ENCODE assay signal across 1 cellular context in genomic region chr15:67072951-67073350, GRCh38.
TF ChIP-seq lines count a peak whose summit lies in the region.

No MANE protein-coding gene starts in this region.

TF ChIP-seq in WTC11, 78 proteins besides CTCF, POLR2A, EP300 and RAD21 (continued from another document):
- TF ChIP-seq CDX4 (CRISPR knock-in tag; IDR thresholded peaks at IDR 0.05; ENCODE audit: borderline replicate concordance) (no peak), IRF1 (CRISPR knock-in tag; IDR thresholded peaks at IDR 0.05) (no peak), SOX15 (CRISPR knock-in tag; IDR thresholded peaks at IDR 0.05) (no peak), ZNF512 (CRISPR knock-in tag; IDR thresholded peaks at IDR 0.05; ENCODE audit: borderline replicate concordance) (no peak), E2F5 (CRISPR knock-in tag; IDR thresholded peaks at IDR 0.05) (no peak), AR (CRISPR knock-in tag; IDR thresholded peaks at IDR 0.05) (no peak), SP1 (CRISPR knock-in tag; conservative IDR thresholded peaks at IDR 0.05) (no peak), MXD4 (CRISPR knock-in tag; IDR thresholded peaks at IDR 0.05; ENCODE audit: borderline replicate concordance) (no peak), ZNF232 (CRISPR knock-in tag; IDR thresholded peaks at IDR 0.05) (no peak), RELA (CRISPR knock-in tag; IDR thresholded peaks at IDR 0.05; ENCODE audit: borderline replicate concordance) (no peak), TP53 (CRISPR knock-in tag; IDR thresholded peaks at IDR 0.05) (no peak), NR2C2 (CRISPR knock-in tag; IDR thresholded peaks at IDR 0.05) (no peak)
